In the genomic region with DNA sequence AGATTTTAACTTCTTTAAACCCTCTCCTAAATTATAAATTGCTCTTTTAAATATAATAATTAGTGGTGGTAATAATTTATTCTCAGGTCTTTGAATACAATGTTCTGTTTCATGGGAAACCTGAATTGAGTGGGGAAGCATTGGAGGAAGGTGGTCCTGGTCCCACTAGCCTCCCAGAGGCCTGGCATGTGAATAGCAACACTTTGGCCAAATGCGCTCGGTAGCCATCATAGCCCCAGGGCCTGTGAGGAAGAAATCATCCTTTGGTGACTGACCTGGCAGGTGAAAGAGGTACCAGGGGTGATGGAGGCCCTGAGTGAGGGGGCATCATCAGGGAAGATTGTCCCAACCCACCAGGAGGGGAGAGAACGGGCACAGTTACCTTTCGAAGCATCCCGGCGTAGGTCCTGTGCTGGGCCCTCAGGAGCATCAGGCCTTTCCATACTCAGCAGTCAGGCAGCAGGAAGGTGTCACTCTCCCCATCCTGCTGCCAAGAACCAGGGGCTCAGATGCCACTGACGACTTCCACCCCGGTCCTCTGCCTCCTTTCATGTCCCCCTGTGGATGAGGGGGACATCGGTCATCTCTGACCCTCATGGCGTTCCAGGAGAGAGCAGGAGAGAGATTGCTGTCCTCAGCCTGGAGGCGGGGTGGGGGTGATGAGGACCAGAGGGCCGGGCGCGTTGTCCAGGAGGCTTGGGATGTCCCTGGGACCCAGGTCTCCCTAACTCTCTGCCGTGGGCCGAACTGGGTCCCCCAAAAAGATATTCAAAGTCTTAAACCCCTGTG, we compare ENCODE assay signal across 17 cellular contexts.
"Had no signal": no experiment of that assay in that cellular context is flagged by ENCODE, and none has a peak within 500 bp of the region (broad histone marks: within the 10 kb centered on the region; RNA-seq: fewer than 3 reads in every experiment).

No MANE protein-coding gene starts in this region.

- H3K4me1 ChIP-seq: gastroesophageal sphincter, psoas muscle, uterus had no signal

- H3K27ac ChIP-seq: dorsolateral prefrontal cortex, gastroesophageal sphincter, heart right ventricle, psoas muscle had no signal

- H3K27me3 ChIP-seq: uterus had no signal

- ATAC-seq: gastroesophageal sphincter, heart right ventricle, left colon, psoas muscle, sciatic nerve had no signal

- H3K9me3 ChIP-seq: gastroesophageal sphincter, heart right ventricle, psoas muscle, uterus had no signal

- H3K36me3 ChIP-seq: gastroesophageal sphincter, heart right ventricle, uterus had no signal

- H3K27me3 Mint-ChIP-seq: activated CD4-positive, alpha-beta T cell treated with anti-CD3 and anti-CD28 coated beads, Interleukin-2, amount 10 ng/mL, durations not matched to agents 7 days and 5 days had no signal

- H3K4me3 Mint-ChIP-seq: activated CD4-positive, alpha-beta T cell treated with anti-CD3 and anti-CD28 coated beads, Interleukin-2, amount 10 ng/mL, durations not matched to agents 7 days and 5 days; activated naive CD4-positive, alpha-beta T cell treated with anti-CD3 and anti-CD28 coated beads, Interleukin-2, amount 10 ng/mL, durations not matched to agents 7 days and 5 days; naive B cell; stimulated activated effector memory CD8-positive, alpha-beta T cell treated with anti-CD3 and anti-CD28 coated beads, Interleukin-12 subunit alpha, Interleukin-12 subunit beta, amount 100 ng/mL, for 72 hours; T-helper 2 cell treated with Interferon-gamma antibody and Interleukin-4, amounts not matched to agents 5 μg/mL and 100 μg/mL, for 36 hours had no signal

- H3K9me3 Mint-ChIP-seq: activated CD4-positive, alpha-beta T cell treated with anti-CD3 and anti-CD28 coated beads, Interleukin-2, amount 10 ng/mL, durations not matched to agents 7 days and 5 days; activated naive CD4-positive, alpha-beta T cell treated with anti-CD3 and anti-CD28 coated beads, Interleukin-2, amount 10 ng/mL, durations not matched to agents 7 days and 5 days; naive B cell; stimulated activated effector memory CD8-positive, alpha-beta T cell treated with anti-CD3 and anti-CD28 coated beads, Interleukin-12 subunit alpha, Interleukin-12 subunit beta, amount 100 ng/mL, for 72 hours; T-helper 2 cell treated with Interferon-gamma antibody and Interleukin-4, amounts not matched to agents 5 μg/mL and 100 μg/mL, for 36 hours had no signal

- H3K27ac Mint-ChIP-seq: activated CD4-positive, alpha-beta T cell treated with anti-CD3 and anti-CD28 coated beads, Interleukin-2, amount 10 ng/mL, durations not matched to agents 7 days and 5 days; stimulated activated effector memory CD8-positive, alpha-beta T cell treated with anti-CD3 and anti-CD28 coated beads, Interleukin-12 subunit alpha, Interleukin-12 subunit beta, amount 100 ng/mL, for 72 hours; T-helper 2 cell treated with Interferon-gamma antibody and Interleukin-4, amounts not matched to agents 5 μg/mL and 100 μg/mL, for 36 hours had no signal

- DNase-seq: activated CD4-positive, alpha-beta T cell treated with anti-CD3 and anti-CD28 coated beads, Interleukin-2, amount 10 ng/mL, durations not matched to agents 7 days and 5 days; activated CD8-positive, alpha-beta memory T cell treated with anti-CD3 and anti-CD28 coated beads for 24 hours; activated naive CD4-positive, alpha-beta T cell treated with anti-CD3 and anti-CD28 coated beads, Interleukin-2, amount 10 ng/mL, durations not matched to agents 7 days and 5 days; erythroblast; heart right ventricle; naive B cell; nucleus accumbens; stimulated activated CD4-positive, alpha-beta T cell treated with anti-CD3 and anti-CD28 coated beads, Interleukin-2, amount 100 ng/mL, for 24 hours; SW 1271; uterus had no signal

- H3K36me3 Mint-ChIP-seq: activated naive CD4-positive, alpha-beta T cell treated with anti-CD3 and anti-CD28 coated beads, Interleukin-2, amount 10 ng/mL, durations not matched to agents 7 days and 5 days; naive B cell; stimulated activated effector memory CD8-positive, alpha-beta T cell treated with anti-CD3 and anti-CD28 coated beads, Interleukin-12 subunit alpha, Interleukin-12 subunit beta, amount 100 ng/mL, for 72 hours had no signal

- H3K4me1 Mint-ChIP-seq: activated CD4-positive, alpha-beta T cell treated with anti-CD3 and anti-CD28 coated beads, Interleukin-2, amount 10 ng/mL, durations not matched to agents 7 days and 5 days; activated naive CD4-positive, alpha-beta T cell treated with anti-CD3 and anti-CD28 coated beads, Interleukin-2, amount 10 ng/mL, durations not matched to agents 7 days and 5 days; stimulated activated effector memory CD8-positive, alpha-beta T cell treated with anti-CD3 and anti-CD28 coated beads, Interleukin-12 subunit alpha, Interleukin-12 subunit beta, amount 100 ng/mL, for 72 hours had no signal

- H3K4me3 ChIP-seq: dorsolateral prefrontal cortex, gastroesophageal sphincter, heart right ventricle, psoas muscle, uterus had no signal
